ENCODE assay signal across 7 cellular contexts in genomic region chr3:140951750-140952149, GRCh38. TPM values are rescaled to one million over a fixed set of nuclear protein-coding genes. Genes with fewer than 3 reads are reported as not detected.
DNase-seq lines count a peak whose midpoint lies in the region; ATAC-seq and TF ChIP-seq lines count a peak whose summit lies in the region.
"Not testable (repeated sequence)": the region's sequence is repeated elsewhere in the genome, so short reads cannot be mapped to it uniquely, and the experiment has no call there.

No MANE protein-coding gene starts in this region.

- H3K4me3 Mint-ChIP-seq in T-helper 17 cell = peak overlapping the region; percentile 7
- H3K4me3 Mint-ChIP-seq in mesothelial cell of epicardium = not testable (repeated sequence)

- H2BK120ac ChIP-seq in trophoblast cell (ENCODE audit: insufficient read depth, low read length, poor library complexity) = not testable (repeated sequence)

- not testable (repeated sequence) for H2AK5ac ChIP-seq in trophoblast cell (ENCODE audit: low read length)

- 0 out of 2 replicates have a peak overlapping the region, but pooled peaks have one; percentile 8 for H3K27ac ChIP-seq in HEK293 (ENCODE audit: extremely low read depth, low read depth, low read length)
- peak overlapping the region in 3 of 4 donors; percentile 6 to 46 (median 34) for H3K27ac ChIP-seq in body of pancreas
- H3K27ac ChIP-seq in cardiac muscle cell = peak overlapping the region; percentile 25
- H3K27ac ChIP-seq in trophoblast cell (ENCODE audit: low read depth, low read length) = not testable (repeated sequence)
- peak overlapping the region in 3 of 5 donors; percentile 12 to 60 (median 15) for H3K27ac ChIP-seq in stomach

- DNase-seq in T-helper 17 cell; body of pancreas; cardiac muscle cell (ENCODE audit: low read depth in 1 of 2, low spot score in 1 of 2); mesothelial cell of epicardium (ENCODE audit: low spot score in 2 of 2, unreplicated experiment in 2 of 2); trophoblast cell; stomach: not testable (repeated sequence)

- H4K91ac ChIP-seq in trophoblast cell (ENCODE audit: low read depth, low read length) = not testable (repeated sequence)

- H2BK12ac ChIP-seq in trophoblast cell (ENCODE audit: low read length) = not testable (repeated sequence)

- not testable (repeated sequence) for TF ChIP-seq POLR2A in body of pancreas (IDR thresholded peaks at IDR 0.05); stomach (IDR thresholded peaks at IDR 0.05)

- not testable (repeated sequence) for H3K23ac ChIP-seq in trophoblast cell (ENCODE audit: low read length)

- not testable (repeated sequence) for H2AFZ ChIP-seq in trophoblast cell (ENCODE audit: insufficient read depth, low read length, poor library complexity)

- ATAC-seq in T-helper 17 cell, body of pancreas: not testable (repeated sequence)

- H2BK5ac ChIP-seq in trophoblast cell (ENCODE audit: low read depth, low read length, poor library complexity) = not testable (repeated sequence)

- H3K9me3 ChIP-seq in HEK293 (ENCODE audit: control insufficient read depth, insufficient read depth, low read depth, low read length); T-helper 17 cell (ENCODE audit: control insufficient read depth, low read length, poor library complexity, severe bottlenecking); body of pancreas; cardiac muscle cell (ENCODE audit: low read depth); trophoblast cell (ENCODE audit: insufficient read depth, low read depth, low read length); stomach: not testable (repeated sequence)

- H3K14ac ChIP-seq in trophoblast cell (ENCODE audit: low read length) = not testable (repeated sequence)

- 56 to 64% methylated on average over 5 of the region's 5 CpGs for WGBS in body of pancreas, 2 donors
- WGBS in trophoblast cell (ENCODE audit: extremely low coverage, insufficient coverage, insufficient read length) = no CpG with 5 or more reads among the region's 5 CpGs
- 47 to 79% (median 59%) methylated on average over 5 of the region's 5 CpGs for WGBS in stomach, 5 donors

- CTCF ChIA-PET in HEK293 (lab: Yijun Ruan, JAX) = interaction anchor here (0.6 to 2.2 kb wide), 2 partner anchors 29 to 242 kb away, joined by 5 to 7 read pairs; no protein-coding TSS in a partner anchor

- H3K18ac ChIP-seq in trophoblast cell (ENCODE audit: low read length) = not testable (repeated sequence)

- not testable (repeated sequence) for H3K27ac Mint-ChIP-seq in T-helper 17 cell
- peak overlapping the region; percentile 66 for H3K27ac Mint-ChIP-seq in mesothelial cell of epicardium

- H4K12ac ChIP-seq in trophoblast cell (ENCODE audit: low read depth, low read length) = not testable (repeated sequence)

- POLR2A ChIA-PET in HEK293 (lab: Yijun Ruan, JAX) = not testable (repeated sequence)

- intact Hi-C loops in body of pancreas (cut with DNase I); stomach (cut with DNase I; ENCODE audit: low total_unique reads): not testable (repeated sequence)

- peaks cover 29% of the 10 kb centered on the region for H3K4me1 Mint-ChIP-seq in T-helper 17 cell
- H3K4me1 Mint-ChIP-seq in mesothelial cell of epicardium = peaks cover 56% of the 10 kb centered on the region

- not testable (repeated sequence) for H3K36me3 Mint-ChIP-seq in T-helper 17 cell (ENCODE audit: low read depth)
- H3K36me3 Mint-ChIP-seq in mesothelial cell of epicardium = peaks cover 11% of the 10 kb centered on the region

- TF ChIP-seq EP300 in stomach (IDR thresholded peaks at IDR 0.05) = not testable (repeated sequence)

- peak overlapping the region; percentile 59 for H3K4ac ChIP-seq in trophoblast cell (ENCODE audit: low read depth, low read length)

- H3K27me3 Mint-ChIP-seq in T-helper 17 cell; mesothelial cell of epicardium (ENCODE audit: low read depth): not testable (repeated sequence)

- TF ChIP-seq CTCF in HEK293 (tag by site-specific recombination; IDR thresholded peaks at IDR 0.05); body of pancreas (IDR thresholded peaks at IDR 0.05); cardiac muscle cell (IDR thresholded peaks at IDR 0.05; ENCODE audit: low read depth, low read length); mesothelial cell of epicardium (IDR thresholded peaks at IDR 0.05; ENCODE audit: unreplicated experiment); stomach (IDR thresholded peaks at IDR 0.05): not testable (repeated sequence)

- not testable (repeated sequence) for H4K8ac ChIP-seq in trophoblast cell (ENCODE audit: low read depth, low read length)

- peaks cover 30% of the 10 kb centered on the region for H3K4me1 ChIP-seq in HEK293 (ENCODE audit: control insufficient read depth, insufficient read depth, low read length)
- H3K4me1 ChIP-seq in body of pancreas = peaks cover 93% of the 10 kb centered on the region
- peaks cover 23% of the 10 kb centered on the region for H3K4me1 ChIP-seq in cardiac muscle cell (ENCODE audit: low read depth)
- not testable (repeated sequence) for H3K4me1 ChIP-seq in trophoblast cell (ENCODE audit: control insufficient read depth in 1 of 2, insufficient read depth in 2 of 2, low read length in 2 of 2)
- H3K4me1 ChIP-seq in stomach = peaks cover 41 to 99% (median 75%) of the 10 kb centered on the region in 4 donors

- not testable (repeated sequence) for H3K79me2 ChIP-seq in trophoblast cell (ENCODE audit: control insufficient read depth, insufficient read depth, low read length, poor library complexity)

- not testable (repeated sequence) for H3K4me2 ChIP-seq in trophoblast cell (ENCODE audit: low read length)

- H3K9me3 Mint-ChIP-seq in mesothelial cell of epicardium = not testable (repeated sequence)

- not testable (repeated sequence) for H3K4me3 ChIP-seq in HEK293 (ENCODE audit: low read depth, low read length); body of pancreas; cardiac muscle cell; trophoblast cell (ENCODE audit: low read depth, low read length); stomach

- H3K36me3 ChIP-seq in HEK293 (ENCODE audit: control insufficient read depth in 2 of 2, insufficient read depth in 1 of 2, low read length in 2 of 2); body of pancreas (replicated peaks in 1 of 2; ENCODE audit: insufficient read depth in 1 of 2, low read depth in 2 of 2); cardiac muscle cell; trophoblast cell (ENCODE audit: control insufficient read depth in 1 of 2, insufficient read depth in 2 of 2, low read length in 2 of 2); stomach: not testable (repeated sequence)

- H3K79me1 ChIP-seq in trophoblast cell (ENCODE audit: low read length) = not testable (repeated sequence)

- H3K27me3 ChIP-seq in body of pancreas; cardiac muscle cell; trophoblast cell (ENCODE audit: insufficient read depth, low read length); stomach: not testable (repeated sequence)

- H3K9ac ChIP-seq in trophoblast cell (ENCODE audit: low read length) = not testable (repeated sequence)

TF ChIP-seq in HEK293, 187 proteins besides CTCF, POLR2A, EP300 and RAD21:
- peak; percentile 54; the same call in 1 of the 2 replicates for TF ChIP-seq ZNF394 (tag by site-specific recombination; IDR thresholded peaks at IDR 0.05; ENCODE audit: borderline replicate concordance)
- TF ChIP-seq GLIS1 (tag by site-specific recombination; IDR thresholded peaks at IDR 0.05) = peak; percentile 83
- peak; percentile 44; the same call in 1 of the 2 replicates for TF ChIP-seq OSR2 (tag by site-specific recombination; IDR thresholded peaks at IDR 0.05)
TF ChIP-seq in HEK293: peak in this region for 3; not testable (repeated sequence) for 184.

RNA-seq across cellular contexts. Expression of gene SLC25A36, which starts 10.1 kb away (rescaled TPM):
- total RNA-seq in T-helper 17 cell = 100 to 1,000 TPM in 1 of 2 donors, 10 to 100 TPM in 1; 91.7 to 105 TPM
- total RNA-seq in body of pancreas = 100 to 1,000 TPM in 1 of 2 donors, 10 to 100 TPM in 1; 84.0 to 111 TPM
- 85.7 and 297 TPM in 2 replicates for total RNA-seq in cardiac muscle cell
- polyA plus RNA-seq in cardiac muscle cell = 70.0 and 105 TPM in 2 replicates
- total RNA-seq in mesothelial cell of epicardium = 137 to 156 TPM (median 145 TPM) in 3 replicates
- polyA plus RNA-seq in trophoblast cell (2013) = 30.9 and 31.9 TPM in 2 replicates
- total RNA-seq in stomach = 100 to 1,000 TPM in 3 of 5 donors, 10 to 100 TPM in 2; 54.7 to 275 (median 133) TPM
- 10 to 100 TPM; 13.1 to 29.6 (median 18.3) TPM for polyA plus RNA-seq in stomach
